10 cellular contexts compared by ENCODE assay signal in genomic region chr11:6203327-6203726, GRCh38. TPM values are rescaled to one million over a fixed set of nuclear protein-coding genes. Genes with fewer than 3 reads are reported as not detected.
DNase-seq lines count a peak whose midpoint lies in the region; ATAC-seq and TF ChIP-seq lines count a peak whose summit lies in the region.
"Had no signal": no experiment of that assay in that cellular context is flagged by ENCODE, and none has a peak within 500 bp of the region (broad histone marks: within the 10 kb centered on the region; RNA-seq: fewer than 3 reads in every experiment).

No MANE protein-coding gene starts in this region.

- H3K4me3 Mint-ChIP-seq in osteocyte (ENCODE audit: unreplicated experiment): no peak overlapping the region

- peak; percentile 14 for DNase-seq in central memory CD4-positive, alpha-beta T cell
- DNase-seq in osteocyte (ENCODE audit: extremely low spot score, unreplicated experiment) (no peak), NCI-H524 treated with DMSO at 0.1 percent for 48 hours (lab: John Stamatoyannopoulos, UW) (no peak), NCI-H526 treated with DMSO at 0.1 percent for 48 hours (lab: John Stamatoyannopoulos, UW) (no peak)
- DNase-seq: gastrocnemius medialis, stomach had no signal

- peaks cover 13% of the 10 kb centered on the region for H3K36me3 Mint-ChIP-seq in osteocyte (ENCODE audit: unreplicated experiment)

- H3K4me1 Mint-ChIP-seq in osteocyte (ENCODE audit: unreplicated experiment): peaks cover 4% of the 10 kb centered on the region

- ATAC-seq in GM18520 (IDR thresholded peaks at IDR 0.05; ENCODE audit: unreplicated experiment) (peak; percentile 57), GM21360 (IDR thresholded peaks at IDR 0.05; ENCODE audit: unreplicated experiment) (peak; percentile 66), HG03139 (IDR thresholded peaks at IDR 0.05; ENCODE audit: unreplicated experiment) (peak; percentile 67)
- ATAC-seq: gastrocnemius medialis had no signal

- no peak for TF ChIP-seq CTCF in osteocyte (IDR thresholded peaks at IDR 0.05)

- H3K27ac Mint-ChIP-seq in osteocyte (ENCODE audit: unreplicated experiment): no peak overlapping the region

- no peaks in the 10 kb centered on the region for H3K9me3 Mint-ChIP-seq in osteocyte (ENCODE audit: unreplicated experiment)

- H3K27me3 Mint-ChIP-seq in osteocyte (ENCODE audit: unreplicated experiment): no peaks in the 10 kb centered on the region

RNA-seq across cellular contexts. Expression of gene C11orf42, which starts 2.0 kb away (rescaled TPM):
- not detected in 2 replicates for total RNA-seq in osteocyte
- total RNA-seq: cerebellum, gastrocnemius medialis, stomach had no signal

RNA-seq across cellular contexts. Expression of gene OR52W1, which starts 4.3 kb away (rescaled TPM):
- not detected in 2 replicates for total RNA-seq in osteocyte
- total RNA-seq: cerebellum, gastrocnemius medialis, stomach had no signal

RNA-seq across cellular contexts. Expression of gene FHIP1B, which starts 31.1 kb away (rescaled TPM):
- total RNA-seq in osteocyte: 23.3 and 25.6 TPM in 2 replicates

RNA-seq across cellular contexts. Expression of gene OR52B2, which starts 33.2 kb away (rescaled TPM):
- not detected in 2 replicates for total RNA-seq in osteocyte
- total RNA-seq: gastrocnemius medialis, stomach had no signal

RNA-seq across cellular contexts. Expression of gene CNGA4, which starts 35.6 kb away (rescaled TPM):
- not detected in 2 replicates for total RNA-seq in osteocyte
- total RNA-seq: gastrocnemius medialis, stomach had no signal
